11 cellular contexts compared by ENCODE assay signal in genomic region chr15:62940359-62940754, GRCh38.
DNase-seq lines count a peak whose midpoint lies in the region; ATAC-seq and TF ChIP-seq lines count a peak whose summit lies in the region.
"Had no signal": no experiment of that assay in that cellular context is flagged by ENCODE, and none has a peak within 500 bp of the region (broad histone marks: within the 10 kb centered on the region; RNA-seq: fewer than 3 reads in every experiment).

No MANE protein-coding gene starts in this region.

- H3K4me3 ChIP-seq in GM23248 (peak overlapping the region; percentile 33; the same call in 1 of the 2 replicates), ascending aorta (no peak overlapping the region), skeletal muscle tissue (ENCODE audit: low read length in 3 of 3) (peak overlapping the region; percentile 41 to 58 (median 54))
- H3K4me3 ChIP-seq: testis had no signal

- H2AFZ ChIP-seq in GM23248: no peak overlapping the region

- peaks cover 32% of the 10 kb centered on the region for H3F3A ChIP-seq in GM23248 (ENCODE audit: insufficient read depth)

- H3K4me2 ChIP-seq in GM23248 (ENCODE audit: unreplicated experiment): peak overlapping the region; percentile 52

- no peaks in the 10 kb centered on the region for H4K20me1 ChIP-seq in GM23248 (ENCODE audit: insufficient read depth)

- no peaks in the 10 kb centered on the region for H3K27me3 ChIP-seq in GM23248 (replicated peaks; ENCODE audit: insufficient read depth)
- H3K27me3 ChIP-seq in ascending aorta: no peaks in the 10 kb centered on the region
- H3K27me3 ChIP-seq in skeletal muscle tissue (ENCODE audit: control insufficient read depth in 3 of 3, insufficient read depth in 3 of 3, low read length in 3 of 3): no peaks in the 10 kb centered on the region
- H3K27me3 ChIP-seq: testis had no signal

- no peaks in the 10 kb centered on the region for H3K79me2 ChIP-seq in GM23248 (ENCODE audit: insufficient read depth)

- H3K9ac ChIP-seq in GM23248 (peak overlapping the region; percentile 72), skeletal muscle tissue (ENCODE audit: low read depth in 1 of 3, low read length in 3 of 3) (peak overlapping the region; percentile 66 to 75 (median 69))

- intact Hi-C loops in ascending aorta (cut with DNase I): loop anchor here (5.0 kb wide), 3 partner anchors 43 to 102 kb away; partner anchors contain the start of gene TPM1

- DNase-seq in GM23248 (no peak), ascending aorta (ENCODE audit: low spot score in 2 of 2) (no peak), left lobe of liver (ENCODE audit: low spot score) (peak; percentile 71), NAMALWA (ENCODE audit: low spot score) (no peak), NCI-H187 treated with DMSO at 0.1 percent for 48 hours (lab: John Stamatoyannopoulos, UW) (no peak), OCI-M2 (lab: John Stamatoyannopoulos, UW; ENCODE audit: unreplicated experiment) (no peak)
- DNase-seq in activated CD8-positive, alpha-beta memory T cell treated with anti-CD3 and anti-CD28 coated beads for 24 hours: no peak
- DNase-seq: NCI-H1694 treated with DMSO at 0.1 percent for 48 hours had no signal

- H3K4me1 ChIP-seq in GM23248 (ENCODE audit: insufficient read depth): peaks cover 35% of the 10 kb centered on the region
- H3K4me1 ChIP-seq in ascending aorta: peaks cover 16 to 17% of the 10 kb centered on the region in 2 donors
- H3K4me1 ChIP-seq in skeletal muscle tissue (ENCODE audit: control insufficient read depth in 3 of 3, insufficient read depth in 3 of 3, low read length in 3 of 3): peaks cover 24 to 28% (median 27%) of the 10 kb centered on the region in 3 donors

- H3K36me3 ChIP-seq in GM23248 (ENCODE audit: low read depth) (no peaks in the 10 kb centered on the region), ascending aorta (no peaks in the 10 kb centered on the region), skeletal muscle tissue (ENCODE audit: control insufficient read depth in 3 of 3, insufficient read depth in 3 of 3, low read length in 3 of 3) (no peaks in the 10 kb centered on the region)

- H3K9me3 ChIP-seq in GM23248 (ENCODE audit: low read depth) (no peaks in the 10 kb centered on the region), ascending aorta (no peaks in the 10 kb centered on the region), skeletal muscle tissue (ENCODE audit: control insufficient read depth in 3 of 3, low read length in 3 of 3) (no peaks in the 10 kb centered on the region)
- H3K9me3 ChIP-seq: testis had no signal

- no peak for TF ChIP-seq CTCF in ascending aorta (IDR thresholded peaks at IDR 0.05)

- in situ Hi-C loops in GM23248 (cut with MboI): no loop called here

- no peaks in the 10 kb centered on the region for H3K9me2 ChIP-seq in GM23248 (ENCODE audit: insufficient read depth)

- peak overlapping the region; percentile 91 for H3K27ac ChIP-seq in GM23248
- peak overlapping the region; percentile 81 to 92 for H3K27ac ChIP-seq in ascending aorta
- H3K27ac ChIP-seq in skeletal muscle tissue (ENCODE audit: low read depth, low read length): peak overlapping the region; percentile 86
- H3K27ac ChIP-seq: C4-2B had no signal

- peak; percentile 56 for ATAC-seq in left lobe of liver

- WGBS in GM23248 (ENCODE audit: low coverage in 1 of 2, low lambda C conversion rate in 2 of 2, missing lambda C conversion rate in 2 of 2), 2 experiments: 50 to 59% methylated on average over 2 of the region's 2 CpGs

Comparison
In these comparisons a context has a peak if more than half of its experiments do, and no peak if none do; other contexts are left out.
1. H3K4me3 ChIP-seq: peak in GM23248 (single experiment) and skeletal muscle tissue (3 of 3); none in ascending aorta (0 of 2).
2. Peak in every context shown above with its lines, with median percentiles within 50 percentile points of each other: H3K27ac ChIP-seq.